24 cellular contexts compared by ENCODE assay signal in the genomic region with DNA sequence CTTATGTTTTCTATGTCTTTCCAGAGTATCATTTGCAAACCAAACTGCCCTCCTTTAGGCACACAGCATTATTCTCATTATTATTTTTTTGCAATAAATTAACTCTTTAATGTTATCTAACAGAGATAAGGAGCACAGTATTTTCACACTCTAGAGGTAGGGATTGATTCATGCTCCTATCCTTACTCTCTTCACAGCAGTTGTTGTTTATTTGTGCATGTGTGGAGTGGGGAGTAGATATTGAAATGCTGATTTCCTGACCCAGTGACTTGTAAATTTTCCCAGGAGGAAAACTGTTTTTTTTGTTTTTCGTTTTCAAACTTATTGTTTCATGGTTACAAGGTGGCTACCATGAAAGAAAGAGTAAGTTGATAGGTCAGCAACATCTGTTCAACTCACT.
"Had no signal": no experiment of that assay in that cellular context is flagged by ENCODE, and none has a peak within 500 bp of the region (broad histone marks: within the 10 kb centered on the region; RNA-seq: fewer than 3 reads in every experiment).

No MANE protein-coding gene starts in this region.

- H3K4me2 ChIP-seq: KMS-11 had no signal

- H3K9ac ChIP-seq: KMS-11 had no signal

- DNase-seq: Kasumi-1, MM.1S, NCI-H1092 treated with DMSO at 0.1 percent for 48 hours, NCI-H1436, NCI-H187, NCI-H2029, NCI-H2081 treated with DMSO at 0.1 percent for 48 hours, NCI-H2171, NCI-H226, NCI-H446, NCI-H510A, NCI-H524 treated with DMSO at 0.1 percent for 48 hours, NCI-H69, NCI-H774, RPMI8226, SHP77 treated with DMSO at 0.1 percent for 48 hours, SJCRH30 had no signal

- H3K27ac Mint-ChIP-seq: IgD-negative memory B cell had no signal

- H3K4me3 Mint-ChIP-seq: IgD-negative memory B cell had no signal

- H3K27me3 Mint-ChIP-seq: IgD-negative memory B cell had no signal

- H3K27me3 ChIP-seq: SJCRH30 had no signal

- H3K4me3 ChIP-seq: K562, SJCRH30 had no signal

- FAIRE-seq: HTR-8/SVneo, K562, RCC 7860 had no signal

- ATAC-seq: K562, SK-N-SH treated with all-trans-retinoic acid at 6 μM for 48 hours had no signal

- H3K4me1 Mint-ChIP-seq: IgD-negative memory B cell had no signal

- H3K4me1 ChIP-seq: SJCRH30 had no signal

- H3K27ac ChIP-seq: HL-60, KMS-11, SJCRH30 had no signal

- H3K9me3 ChIP-seq: SJCRH30 had no signal

- H3K36me3 ChIP-seq: SJCRH30 had no signal
